In the genomic region with DNA sequence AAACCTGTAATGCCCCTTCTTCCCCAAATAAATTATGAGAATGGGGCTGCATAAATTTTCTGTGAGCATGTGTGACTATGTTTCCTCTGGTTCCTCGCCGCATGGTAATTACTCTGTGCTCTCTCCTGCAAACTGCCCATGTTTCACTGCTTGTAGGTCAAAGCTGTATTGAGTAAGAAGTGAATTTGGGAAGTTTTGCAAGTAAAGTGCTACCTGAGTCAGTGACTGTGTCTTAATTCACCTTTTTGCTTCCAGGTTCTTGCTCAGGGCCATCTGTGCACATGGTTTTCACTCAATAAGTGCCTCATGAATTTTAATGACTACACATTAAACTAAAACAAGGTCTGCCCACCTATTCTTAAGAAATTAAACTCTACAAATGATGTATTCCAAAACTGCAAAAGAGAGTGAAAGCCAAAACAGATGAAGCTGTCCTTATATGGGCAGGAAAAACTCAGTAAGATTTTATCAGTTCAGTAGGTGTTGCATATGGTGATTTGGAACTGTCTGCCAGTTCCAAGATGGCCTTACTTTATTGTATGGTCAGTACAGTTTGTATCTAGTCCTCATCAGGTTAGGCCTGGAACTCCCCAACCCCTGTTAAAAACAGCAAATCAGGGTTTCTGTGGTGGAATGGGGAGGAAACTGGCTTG, we compare ENCODE assay signal across 20 cellular contexts.
A peak's percentile ranks its signal among the peaks of the same experiment; 100 is the strongest.
DNase-seq lines count a peak whose midpoint lies in the region; ATAC-seq and TF ChIP-seq lines count a peak whose summit lies in the region.
"Had no signal": no experiment of that assay in that cellular context is flagged by ENCODE, and none has a peak within 500 bp of the region (broad histone marks: within the 10 kb centered on the region; RNA-seq: fewer than 3 reads in every experiment).

No MANE protein-coding gene starts in this region.

- peaks cover 16 to 67% (median 43%) of the 10 kb centered on the region in 4 donors for H3K4me1 ChIP-seq in stomach
- H3K4me1 ChIP-seq in Caco-2, result peaks cover 23% of the 10 kb centered on the region

- POLR2A ChIA-PET in Caco-2 (lab: Charles Lee), result no interaction called here

- peaks cover 14% of the 10 kb centered on the region for H3K9me3 Mint-ChIP-seq in activated CD4-positive, alpha-beta T cell treated with anti-CD3 and anti-CD28 coated beads, Interleukin-2, amount 10 ng/mL, durations not matched to agents 24 days and 14 days
- H3K9me3 Mint-ChIP-seq in Caco-2 (ENCODE audit: unreplicated experiment), result peaks cover 21% of the 10 kb centered on the region
- H3K9me3 Mint-ChIP-seq: central memory CD8-positive, alpha-beta T cell; memory B cell had no signal

- H3K36me3 Mint-ChIP-seq in activated CD4-positive, alpha-beta T cell treated with anti-CD3 and anti-CD28 coated beads, Interleukin-2, amount 10 ng/mL, durations not matched to agents 24 days and 14 days (ENCODE audit: low read depth), result peaks cover 22% of the 10 kb centered on the region
- H3K36me3 Mint-ChIP-seq in Caco-2 (ENCODE audit: insufficient read depth, unreplicated experiment), result peaks cover 14% of the 10 kb centered on the region

- no peak for TF ChIP-seq CTCF in stomach (IDR thresholded peaks at IDR 0.05)
- no peak for TF ChIP-seq CTCF in Caco-2 (IDR thresholded peaks at IDR 0.05; ENCODE audit: insufficient read depth in 1 of 2, low read depth in 1 of 2, low read length in 1 of 2, severe bottlenecking in 1 of 2, unreplicated experiment in 1 of 2)

- H3K27me3 Mint-ChIP-seq in activated CD4-positive, alpha-beta T cell treated with anti-CD3 and anti-CD28 coated beads, Interleukin-2, amount 10 ng/mL, durations not matched to agents 24 days and 14 days, result no peaks in the 10 kb centered on the region
- no peaks in the 10 kb centered on the region for H3K27me3 Mint-ChIP-seq in Caco-2 (ENCODE audit: insufficient read depth, unreplicated experiment)
- H3K27me3 Mint-ChIP-seq: central memory CD8-positive, alpha-beta T cell; IgD-negative memory B cell; memory B cell had no signal

- intact Hi-C loops in activated CD4-positive, alpha-beta T cell treated with anti-CD3 and anti-CD28 coated beads, Interleukin-2, amount 10 ng/mL, durations not matched to agents 24 days and 14 days (cut with micrococcal nuclease), result loop anchor here (1.0 to 2.0 kb wide), 11 partner anchors 30 to 661 kb away; a partner anchor contains a TSS
- intact Hi-C loops in left colon (cut with DNase I, micrococcal nuclease) (no loop called here), stomach (cut with DNase I; ENCODE audit: low total_unique reads) (no loop called here), Caco-2 (cut with micrococcal nuclease; ENCODE audit: unreplicated experiment) (no loop called here)

- peaks cover 42% of the 10 kb centered on the region for H3K4me1 Mint-ChIP-seq in activated CD4-positive, alpha-beta T cell treated with anti-CD3 and anti-CD28 coated beads, Interleukin-2, amount 10 ng/mL, durations not matched to agents 24 days and 14 days
- peaks cover 15% of the 10 kb centered on the region for H3K4me1 Mint-ChIP-seq in Caco-2 (ENCODE audit: low read depth, unreplicated experiment)

- H3K4me3 Mint-ChIP-seq in activated CD4-positive, alpha-beta T cell treated with anti-CD3 and anti-CD28 coated beads, Interleukin-2, amount 10 ng/mL, durations not matched to agents 24 days and 14 days, result peak overlapping the region; percentile 43
- no peak overlapping the region for H3K4me3 Mint-ChIP-seq in Caco-2 (ENCODE audit: unreplicated experiment)
- H3K4me3 Mint-ChIP-seq: central memory CD8-positive, alpha-beta T cell; memory B cell; nephron progenitor cell had no signal

- no peak overlapping the region for H3K4me3 ChIP-seq in stomach
- H3K4me3 ChIP-seq in Caco-2 (ENCODE audit: low read depth, low read length), result no peak overlapping the region
- H3K4me3 ChIP-seq: A549, heart right ventricle had no signal

- CTCF ChIA-PET in Caco-2 (lab: Charles Lee), result no interaction called here

- 93 to 100% (median 97%) methylated on average over 2 of the region's 2 CpGs for WGBS in stomach, 5 donors

- no peak for TF ChIP-seq EP300 in stomach (IDR thresholded peaks at IDR 0.05)

- H3K36me3 ChIP-seq in stomach (peaks cover 0 to 13% (median 5%) of the 10 kb centered on the region in 4 donors), Caco-2 (ENCODE audit: control insufficient read depth, insufficient read depth, low read length) (no peaks in the 10 kb centered on the region; the same call in none of the 2 replicates)

- H3K27me3 ChIP-seq in stomach (no peaks in the 10 kb centered on the region), Caco-2 (replicated peaks; ENCODE audit: control insufficient read depth, insufficient read depth, low read length) (no peaks in the 10 kb centered on the region)
- H3K27me3 ChIP-seq: heart right ventricle had no signal

- TF ChIP-seq POLR2A in stomach (IDR thresholded peaks at IDR 0.05), result no peak

- peak overlapping the region; percentile 96 for H3K27ac Mint-ChIP-seq in activated CD4-positive, alpha-beta T cell treated with anti-CD3 and anti-CD28 coated beads, Interleukin-2, amount 10 ng/mL, durations not matched to agents 24 days and 14 days
- no peak overlapping the region for H3K27ac Mint-ChIP-seq in Caco-2 (ENCODE audit: unreplicated experiment)
- H3K27ac Mint-ChIP-seq: memory B cell, nephron progenitor cell had no signal

- H3K9me3 ChIP-seq in stomach (no peaks in the 10 kb centered on the region), Caco-2 (no peaks in the 10 kb centered on the region)

- BruUV-seq in Caco-2 (replicated peaks; lab: Mats Ljungman, UMichigan), result no TSS peak

- no peak for DNase-seq in activated CD4-positive, alpha-beta T cell treated with anti-CD3 and anti-CD28 coated beads, Interleukin-2, amount 10 ng/mL, durations not matched to agents 24 days and 14 days
- DNase-seq in activated CD4-positive, alpha-beta T cell treated with anti-CD3 and anti-CD28 coated beads, Interleukin-2, amount 50 U/mL, for 1 hour, result no peak
- DNase-seq in activated T-cell treated with anti-CD3 and anti-CD28 coated beads, Interleukin-2, amount 50 U/mL, for 48 hours, result peak; percentile 35 to 38
- DNase-seq in left colon, result no peak
- DNase-seq in stomach, result no peak
- DNase-seq in Caco-2, result no peak
- DNase-seq: effector memory CD4-positive, alpha-beta T cell; H7; heart right ventricle; NCI-H187; NCI-H226; nephron progenitor cell; RPMI8226 had no signal

- H3K27ac ChIP-seq in stomach, result peak overlapping the region in 4 of 5 donors; percentile 22 to 94 (median 38)
- H3K27ac ChIP-seq: A549, C4-2B, heart right ventricle had no signal

- ATAC-seq in left colon (peak; percentile 53), HG03571 (IDR thresholded peaks at IDR 0.05; ENCODE audit: unreplicated experiment) (no peak), GM21515 (IDR thresholded peaks at IDR 0.05; ENCODE audit: unreplicated experiment) (no peak)

Comparison
In these comparisons a context has a peak if more than half of its experiments do, and no peak if none do; other contexts are left out.
1. DNase-seq: peak in activated T-cell treated with anti-CD3 and anti-CD28 coated beads, Interleukin-2, amount 50 U/mL, for 48 hours (2 of 2); none in activated CD4-positive, alpha-beta T cell treated with anti-CD3 and anti-CD28 coated beads, Interleukin-2, amount 10 ng/mL, durations not matched to agents 24 days and 14 days (single experiment), activated CD4-positive, alpha-beta T cell treated with anti-CD3 and anti-CD28 coated beads, Interleukin-2, amount 50 U/mL, for 1 hour (single experiment), left colon (0 of 2), stomach (single experiment) and Caco-2 (0 of 2).